7 cellular contexts compared by ENCODE assay signal in genomic region chr10:97407211-97407951, GRCh38. TPM values are rescaled to one million over a fixed set of nuclear protein-coding genes. Genes with fewer than 3 reads are reported as not detected.
DNase-seq lines count a peak whose midpoint lies in the region; ATAC-seq, FAIRE-seq and TF ChIP-seq lines count a peak whose summit lies in the region.

No MANE protein-coding gene starts in this region.

- H3K36me3 Mint-ChIP-seq in activated naive CD8-positive, alpha-beta T cell = no peaks in the 10 kb centered on the region
- H3K36me3 Mint-ChIP-seq in glutamatergic neuron (ENCODE audit: unreplicated experiment) = no peaks in the 10 kb centered on the region

- 2 to 4% methylated on average over 10 of the region's 10 CpGs for WGBS in pancreas, 2 donors

- H3K9me3 ChIP-seq in SJCRH30 (replicated peaks) (no peaks in the 10 kb centered on the region), pancreas (no peaks in the 10 kb centered on the region)

- ATAC-seq in HG02642 (IDR thresholded peaks at IDR 0.05; ENCODE audit: poor library complexity, unreplicated experiment) = peak; percentile 87
- ATAC-seq in pancreas = peak; percentile 90 to 97 (median 96)

- H3K27ac ChIP-seq in SJCRH30 (no peak overlapping the region), pancreas (peak overlapping the region in 1 of 4 donors; percentile 24)

- H3K4me1 ChIP-seq in SJCRH30 (peaks cover 14% of the 10 kb centered on the region), pancreas (peaks cover 0 to 4% (median 0%) of the 10 kb centered on the region in 3 donors)

- peak; percentile 49 for DNase-seq in GM12891 (ENCODE audit: insufficient read length, low spot score)
- DNase-seq in NB4 (ENCODE audit: low read depth) = peak; percentile 91
- DNase-seq in SJCRH30 = peak; percentile 73 to 88
- peak; percentile 68 for DNase-seq in glutamatergic neuron
- peak in 3 of 6 donors; percentile 46 to 57 (median 48) for DNase-seq in pancreas

- intact Hi-C loops in pancreas (cut with DNase I) = no loop called here

- no peaks in the 10 kb centered on the region for H3K36me3 ChIP-seq in SJCRH30
- no peaks in the 10 kb centered on the region for H3K36me3 ChIP-seq in pancreas

- no peaks in the 10 kb centered on the region for H3K27me3 Mint-ChIP-seq in activated naive CD8-positive, alpha-beta T cell
- peaks cover 1% of the 10 kb centered on the region for H3K27me3 Mint-ChIP-seq in glutamatergic neuron (ENCODE audit: unreplicated experiment)

- no peak overlapping the region for H3K4me3 ChIP-seq in NB4 (ENCODE audit: low read depth, low read length)
- H3K4me3 ChIP-seq in SJCRH30 = no peak overlapping the region
- peak overlapping the region in 1 of 4 donors; percentile 22 for H3K4me3 ChIP-seq in pancreas

- H3K4me3 Mint-ChIP-seq in activated naive CD8-positive, alpha-beta T cell = peak overlapping the region; percentile 51
- H3K4me3 Mint-ChIP-seq in glutamatergic neuron (ENCODE audit: unreplicated experiment) = peak overlapping the region; percentile 61

- H3K9me3 Mint-ChIP-seq in activated naive CD8-positive, alpha-beta T cell (ENCODE audit: low read depth) = no peaks in the 10 kb centered on the region
- peaks cover 2% of the 10 kb centered on the region for H3K9me3 Mint-ChIP-seq in glutamatergic neuron (ENCODE audit: unreplicated experiment)

- H3K27ac Mint-ChIP-seq in activated naive CD8-positive, alpha-beta T cell = peak overlapping the region; percentile 41
- H3K27ac Mint-ChIP-seq in glutamatergic neuron (ENCODE audit: unreplicated experiment) = peak overlapping the region; percentile 38

- FAIRE-seq in GM12891 (lab: Jason Lieb, UNC) = peak; percentile 85
- no peak for FAIRE-seq in pancreas (lab: Jason Lieb, UNC)

- no peaks in the 10 kb centered on the region for H3K27me3 ChIP-seq in SJCRH30
- H3K27me3 ChIP-seq in pancreas = no peaks in the 10 kb centered on the region

- TF ChIP-seq CTCF in NB4 (IDR thresholded peaks at IDR 0.05; ENCODE audit: low read depth, low read length) (peak; percentile 84), glutamatergic neuron (IDR thresholded peaks at IDR 0.05; ENCODE audit: partially characterized antibody, unreplicated experiment) (peak; percentile 82), pancreas (IDR thresholded peaks at IDR 0.05) (peak; percentile 64 to 81 (median 78))

- peaks cover 8% of the 10 kb centered on the region for H3K4me1 Mint-ChIP-seq in activated naive CD8-positive, alpha-beta T cell (ENCODE audit: low read depth)
- H3K4me1 Mint-ChIP-seq in glutamatergic neuron (ENCODE audit: low read depth, unreplicated experiment) = no peaks in the 10 kb centered on the region

- no peak for TF ChIP-seq POLR2A in GM12891 (IDR thresholded peaks at IDR 0.05; ENCODE audit: low read depth, low read length)
- no peak for TF ChIP-seq POLR2A in NB4 (IDR thresholded peaks at IDR 0.05; ENCODE audit: extremely low read depth, insufficient read length)

TF ChIP-seq in GM12891, 5 proteins besides CTCF, POLR2A, EP300 and RAD21:
- TF ChIP-seq POLR2AphosphoS5 (IDR thresholded peaks at IDR 0.05; ENCODE audit: low read depth, low read length) = no peak
- no peak for TF ChIP-seq PAX5 (IDR thresholded peaks at IDR 0.05; ENCODE audit: insufficient read depth, low read length, severe bottlenecking)
- TF ChIP-seq TAF1 (IDR thresholded peaks at IDR 0.05; ENCODE audit: low read depth, low read length) = no peak
- no peak for TF ChIP-seq POU2F2 (IDR thresholded peaks at IDR 0.05; ENCODE audit: low read depth, low read length)
- TF ChIP-seq SPI1 (IDR thresholded peaks at IDR 0.05; ENCODE audit: low read depth, low read length) = no peak

RNA-seq across cellular contexts. Expression of gene RRP12, which starts 6.2 kb away (rescaled TPM):
- 17.2 TPM for polyA plus RNA-seq in GM12891 (2012; ENCODE audit: low read depth, missing spikeins)
- 24.2 and 26.8 TPM in 2 replicates for total RNA-seq in SJCRH30 (2014; rRNA removed; shearing (Covaris generic))
- total RNA-seq in glutamatergic neuron (ENCODE audit: unreplicated experiment) (26.8 TPM), pancreas (10 to 100 TPM; 22.3 to 40.1 (median 27.1) TPM)
- polyA plus RNA-seq in pancreas = 10 to 100 TPM; 36.4 to 44.9 TPM

RNA-seq across cellular contexts. Expression of gene PGAM1, which starts 18.6 kb away (rescaled TPM):
- 863 TPM for polyA plus RNA-seq in GM12891 (2012; ENCODE audit: low read depth, missing spikeins)
- total RNA-seq in SJCRH30 (2014; rRNA removed; shearing (Covaris generic)) = 515 and 519 TPM in 2 replicates
- total RNA-seq in glutamatergic neuron (ENCODE audit: unreplicated experiment) (374 TPM), pancreas (10 to 100 TPM; 31.4 to 72.8 (median 46.6) TPM)
- 10 to 100 TPM; 22.2 to 59.5 TPM for polyA plus RNA-seq in pancreas

RNA-seq across cellular contexts. Expression of gene EXOSC1, which starts 38.4 kb away (rescaled TPM):
- polyA plus RNA-seq in GM12891 (2012; ENCODE audit: low read depth, missing spikeins) = 64.3 TPM
- total RNA-seq in SJCRH30 (2014; rRNA removed; shearing (Covaris generic)) = 46.9 and 51.4 TPM in 2 replicates
- total RNA-seq in glutamatergic neuron (ENCODE audit: unreplicated experiment) (27.1 TPM), pancreas (10 to 100 TPM; 13.0 to 19.4 (median 17.9) TPM)
- polyA plus RNA-seq in pancreas = 10 to 100 TPM; 24.1 to 27.6 TPM

RNA-seq across cellular contexts. Expression of gene ZDHHC16, which starts 38.6 kb away (rescaled TPM):
- polyA plus RNA-seq in GM12891 (2012; ENCODE audit: low read depth, missing spikeins) = 17.7 TPM
- 50.4 and 53.3 TPM in 2 replicates for total RNA-seq in SJCRH30 (2014; rRNA removed; shearing (Covaris generic))
- 61.5 TPM for total RNA-seq in glutamatergic neuron (ENCODE audit: unreplicated experiment)
- total RNA-seq in pancreas = 10 to 100 TPM; 11.4 to 22.7 (median 15.1) TPM
- polyA plus RNA-seq in pancreas = 10 to 100 TPM; 17.6 to 18.8 TPM
